Comparison of ENCODE assay signal across 21 cellular contexts in genomic region chr16:78483124-78483992, GRCh38.
DNase-seq lines count a peak whose midpoint lies in the region; ATAC-seq and TF ChIP-seq lines count a peak whose summit lies in the region.
"Had no signal": no experiment of that assay in that cellular context is flagged by ENCODE, and none has a peak within 500 bp of the region (broad histone marks: within the 10 kb centered on the region; RNA-seq: fewer than 3 reads in every experiment).

No MANE protein-coding gene starts in this region.

- no peak for ATAC-seq in GM21786 (IDR thresholded peaks at IDR 0.05; ENCODE audit: unreplicated experiment)
- ATAC-seq: K562, Right ventricle myocardium inferior had no signal

- no peaks in the 10 kb centered on the region for H4K20me1 ChIP-seq in PC-9 (ENCODE audit: insufficient read depth)

- BruUV-seq in Calu3 (replicated peaks; lab: Mats Ljungman, UMichigan) = no TSS peak
- BruUV-seq in PC-9 (replicated peaks; lab: Mats Ljungman, UMichigan) = no TSS peak

- H3K9me2 ChIP-seq in PC-9 (ENCODE audit: insufficient read depth) = no peaks in the 10 kb centered on the region

- no peak overlapping the region for H3K4me2 ChIP-seq in PC-9

- CTCF ChIA-PET in Calu3 (lab: Charles Lee) (no interaction called here), PC-9 (lab: Charles Lee) (no interaction called here)

- intact Hi-C loops in Calu3 (cut with micrococcal nuclease; ENCODE audit: unreplicated experiment) = loop anchor here (10.0 kb wide), 1 partner anchor 239 kb away; no protein-coding TSS in a partner anchor
- intact Hi-C loops in PC-9 (cut with micrococcal nuclease; ENCODE audit: unreplicated experiment) = no loop called here

- no peaks in the 10 kb centered on the region for H3K9me3 ChIP-seq in PC-9 (ENCODE audit: insufficient read depth, low read depth)
- H3K9me3 ChIP-seq: BE2C, HAP-1 had no signal

- no peaks in the 10 kb centered on the region for H3K4me1 ChIP-seq in PC-9 (replicated peaks; ENCODE audit: insufficient read depth)
- H3K4me1 ChIP-seq: BE2C, HAP-1 had no signal

- no peak overlapping the region for H3K27ac ChIP-seq in PC-9
- H3K27ac ChIP-seq: GM23248 had no signal

- H3K9me3 Mint-ChIP-seq in Calu3 (ENCODE audit: low read depth, unreplicated experiment) = peaks cover 3% of the 10 kb centered on the region
- H3K9me3 Mint-ChIP-seq: CD4-positive, CD25-positive, alpha-beta regulatory T cell had no signal

- no peaks in the 10 kb centered on the region for H3K36me3 ChIP-seq in PC-9 (ENCODE audit: low read depth)
- H3K36me3 ChIP-seq: BE2C, HAP-1 had no signal

- H3K36me3 Mint-ChIP-seq in Calu3 (ENCODE audit: insufficient read depth, unreplicated experiment) = no peaks in the 10 kb centered on the region
- H3K36me3 Mint-ChIP-seq: CD4-positive, CD25-positive, alpha-beta regulatory T cell had no signal

- H3F3A ChIP-seq in PC-9 (ENCODE audit: insufficient read depth, low read depth) = no peaks in the 10 kb centered on the region

- DNase-seq in Calu3 (peak; percentile 35), MV-4-11 (lab: John Stamatoyannopoulos, UW) (peak; percentile 51), NOMO-1 treated with dmso at 0.1 percent for 144 hours (lab: John Stamatoyannopoulos, UW; ENCODE audit: unreplicated experiment) (peak; percentile 21), mucosa of gallbladder (ENCODE audit: low spot score) (peak; percentile 44), PC-9 (no peak)
- no peak for DNase-seq in activated CD4-positive, alpha-beta T cell treated with anti-CD3 and anti-CD28 coated beads for 4 hours
- DNase-seq: BE2C; CD4-positive, CD25-positive, alpha-beta regulatory T cell; COR-L47; DMS153; GF-D8; GM23248; NCI-H1436 treated with DMSO at 0.1 percent for 48 hours; NCI-H2081; NCI-H510A; NCI-H748 treated with DMSO at 0.1 percent for 48 hours; SW 1271 had no signal

- no peak overlapping the region for H3K4me3 Mint-ChIP-seq in Calu3 (ENCODE audit: low read depth, unreplicated experiment)
- H3K4me3 Mint-ChIP-seq: CD4-positive, CD25-positive, alpha-beta regulatory T cell had no signal

- no peak overlapping the region for H3K27ac Mint-ChIP-seq in Calu3 (ENCODE audit: unreplicated experiment)
- H3K27ac Mint-ChIP-seq: CD4-positive, CD25-positive, alpha-beta regulatory T cell had no signal

- TF ChIP-seq CTCF in Calu3 (IDR thresholded peaks at IDR 0.05; ENCODE audit: unreplicated experiment) = no peak
- TF ChIP-seq CTCF in PC-9 (conservative IDR thresholded peaks at IDR 0.05) = no peak

- POLR2A ChIA-PET in PC-9 (lab: Charles Lee; ENCODE audit: unreplicated experiment) = no interaction called here

- H2AFZ ChIP-seq in PC-9 = no peak overlapping the region
- H2AFZ ChIP-seq: GM23248 had no signal

- H3K4me3 ChIP-seq in PC-9 = no peak overlapping the region
- H3K4me3 ChIP-seq: GM23248, HAP-1, K562 had no signal

- no peaks in the 10 kb centered on the region for H3K79me2 ChIP-seq in PC-9 (ENCODE audit: low read depth)

- H3K4me1 Mint-ChIP-seq in Calu3 (ENCODE audit: low read depth, unreplicated experiment) = peaks cover 7% of the 10 kb centered on the region
- H3K4me1 Mint-ChIP-seq: CD4-positive, CD25-positive, alpha-beta regulatory T cell had no signal

- no peaks in the 10 kb centered on the region for H3K27me3 ChIP-seq in PC-9 (ENCODE audit: insufficient read depth, low read depth)
- H3K27me3 ChIP-seq: BE2C had no signal

- no peaks in the 10 kb centered on the region for H3K27me3 Mint-ChIP-seq in Calu3 (ENCODE audit: unreplicated experiment)
- H3K27me3 Mint-ChIP-seq: CD4-positive, CD25-positive, alpha-beta regulatory T cell had no signal

Comparison
In these comparisons a context has a peak if more than half of its experiments do, and no peak if none do; other contexts are left out.
1. DNase-seq: peak in Calu3 (single experiment), MV-4-11 (single experiment), NOMO-1 treated with dmso at 0.1 percent for 144 hours (single experiment) and mucosa of gallbladder (single experiment); none in PC-9 (0 of 2) and activated CD4-positive, alpha-beta T cell treated with anti-CD3 and anti-CD28 coated beads for 4 hours (0 of 2).